In the genomic region with DNA sequence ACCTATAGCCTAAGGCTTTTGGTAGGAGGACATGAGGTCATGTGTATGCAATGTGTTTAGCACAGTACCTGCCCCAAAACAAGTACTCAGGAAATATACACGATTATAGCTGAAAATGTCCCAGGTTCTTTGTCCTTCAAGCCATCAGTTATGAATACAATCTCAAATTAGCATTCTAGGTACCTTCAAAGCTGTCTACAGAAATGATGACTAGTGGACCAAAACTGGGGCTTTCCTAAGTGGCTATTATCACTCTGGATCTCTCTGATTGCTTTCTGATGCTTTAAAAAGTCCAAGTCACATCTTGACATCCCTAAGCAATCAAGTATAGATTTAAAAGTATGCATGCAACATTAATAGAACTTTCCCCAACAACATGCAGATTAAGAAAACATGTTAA, we compare ENCODE assay signal across 34 cellular contexts.
"Had no signal": no experiment of that assay in that cellular context is flagged by ENCODE, and none has a peak within 500 bp of the region (broad histone marks: within the 10 kb centered on the region; RNA-seq: fewer than 3 reads in every experiment).

No MANE protein-coding gene starts in this region.

- DNase-seq: Karpas-422, Kasumi-1, MG63, MM.1S, MV-4-11, NCI-H1092, NCI-H1092 treated with DMSO at 0.1 percent for 48 hours, NCI-H1105, NCI-H1105 treated with DMSO at 0.1 percent for 48 hours, NCI-H1417, NCI-H1417 treated with DMSO at 0.1 percent for 48 hours, NCI-H1436, NCI-H1436 treated with DMSO at 0.1 percent for 48 hours, NCI-H146, NCI-H1694, NCI-H1694 treated with DMSO at 0.1 percent for 48 hours, NCI-H187, NCI-H187 treated with DMSO at 0.1 percent for 48 hours, NCI-H1930, NCI-H2029, NCI-H2029 treated with DMSO at 0.1 percent for 48 hours, NCI-H2081, NCI-H2081 treated with DMSO at 0.1 percent for 48 hours, NCI-H2107, NCI-H2171, NCI-H2171 treated with DMSO at 0.1 percent for 48 hours, NCI-H2227 treated with DMSO at 0.1 percent for 48 hours, NCI-H226, NCI-H345, NCI-H446, NCI-H446 treated with DMSO at 0.1 percent for 48 hours, NCI-H510A, NCI-H510A treated with DMSO at 0.1 percent for 48 hours had no signal

- H3K4me2 ChIP-seq: KMS-11 had no signal

- H3K4me3 ChIP-seq: MG63 had no signal

- H3K27me3 ChIP-seq: MG63 had no signal

- H3K36me3 ChIP-seq: MG63 had no signal

- H3K27ac ChIP-seq: KMS-11 had no signal

- H3K9ac ChIP-seq: KMS-11 had no signal
